1 cellular context compared by ENCODE assay signal in the genomic region with DNA sequence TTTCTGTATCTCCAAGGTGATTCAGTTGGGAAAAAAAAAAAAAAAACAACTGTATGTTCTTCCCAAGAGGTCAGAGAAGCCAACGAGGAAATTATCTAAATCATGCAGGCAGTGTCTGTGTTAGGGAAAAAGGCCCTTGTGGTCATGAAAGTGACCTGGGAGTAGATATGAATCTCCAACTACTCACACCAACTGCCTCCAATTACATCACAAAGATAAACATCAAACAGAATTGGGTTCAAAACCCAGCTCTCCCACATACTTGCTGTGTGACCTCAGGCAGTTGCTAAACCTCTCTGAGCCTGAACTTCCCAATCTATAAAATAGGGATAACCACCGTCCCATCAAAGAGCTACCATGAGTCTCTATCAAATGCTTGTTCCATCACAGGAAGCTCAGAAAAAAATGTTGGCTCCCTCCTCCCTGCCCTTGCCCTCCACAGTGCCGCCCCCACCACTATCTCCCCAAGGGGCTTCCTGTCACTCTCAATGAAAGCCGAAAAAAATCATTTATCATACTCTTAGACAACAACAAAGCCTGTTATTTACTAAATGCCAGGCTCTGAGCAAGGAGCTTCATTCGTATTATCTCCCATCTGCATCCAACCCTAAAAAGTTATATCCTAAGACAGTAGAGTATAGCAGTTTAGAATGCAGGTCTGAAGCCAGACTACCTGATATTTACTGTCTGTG.
TF ChIP-seq lines count a peak whose summit lies in the region.

No MANE protein-coding gene starts in this region.

TF ChIP-seq in K562, 482 proteins besides CTCF, POLR2A, EP300 and RAD21 (continued from another document and continues in another):
- TF ChIP-seq ZNF76 (CRISPR knock-in tag; IDR thresholded peaks at IDR 0.05; ENCODE audit: borderline replicate concordance): no peak
- TF ChIP-seq MTA1 (IDR thresholded peaks at IDR 0.05; ENCODE audit: borderline replicate concordance): no peak
- no peak for TF ChIP-seq ZNF668 (CRISPR knock-in tag; IDR thresholded peaks at IDR 0.05)
- no peak for TF ChIP-seq MXI1 (IDR thresholded peaks at IDR 0.05; ENCODE audit: low read depth, low read length)
- TF ChIP-seq KDM1A (IDR thresholded peaks at IDR 0.05): peak; percentile 81 to 91
- TF ChIP-seq ZNF274 (IDR thresholded peaks at IDR 0.05; ENCODE audit: borderline replicate concordance, low read depth, low read length): no peak
- no peak for TF ChIP-seq SLC30A9 (CRISPR knock-in tag; IDR thresholded peaks at IDR 0.05)
- TF ChIP-seq HLTF (IDR thresholded peaks at IDR 0.05): no peak
- TF ChIP-seq NCOA6 (IDR thresholded peaks at IDR 0.05): no peak
- peak; percentile 95 for TF ChIP-seq SMARCA5 (IDR thresholded peaks at IDR 0.05)
- no peak for TF ChIP-seq MCM3 (IDR thresholded peaks at IDR 0.05)
- TF ChIP-seq MTA2 (IDR thresholded peaks at IDR 0.05; ENCODE audit: low read depth): peak; percentile 43; the same call in 1 of the 2 replicates
- TF ChIP-seq, protein P1, sequence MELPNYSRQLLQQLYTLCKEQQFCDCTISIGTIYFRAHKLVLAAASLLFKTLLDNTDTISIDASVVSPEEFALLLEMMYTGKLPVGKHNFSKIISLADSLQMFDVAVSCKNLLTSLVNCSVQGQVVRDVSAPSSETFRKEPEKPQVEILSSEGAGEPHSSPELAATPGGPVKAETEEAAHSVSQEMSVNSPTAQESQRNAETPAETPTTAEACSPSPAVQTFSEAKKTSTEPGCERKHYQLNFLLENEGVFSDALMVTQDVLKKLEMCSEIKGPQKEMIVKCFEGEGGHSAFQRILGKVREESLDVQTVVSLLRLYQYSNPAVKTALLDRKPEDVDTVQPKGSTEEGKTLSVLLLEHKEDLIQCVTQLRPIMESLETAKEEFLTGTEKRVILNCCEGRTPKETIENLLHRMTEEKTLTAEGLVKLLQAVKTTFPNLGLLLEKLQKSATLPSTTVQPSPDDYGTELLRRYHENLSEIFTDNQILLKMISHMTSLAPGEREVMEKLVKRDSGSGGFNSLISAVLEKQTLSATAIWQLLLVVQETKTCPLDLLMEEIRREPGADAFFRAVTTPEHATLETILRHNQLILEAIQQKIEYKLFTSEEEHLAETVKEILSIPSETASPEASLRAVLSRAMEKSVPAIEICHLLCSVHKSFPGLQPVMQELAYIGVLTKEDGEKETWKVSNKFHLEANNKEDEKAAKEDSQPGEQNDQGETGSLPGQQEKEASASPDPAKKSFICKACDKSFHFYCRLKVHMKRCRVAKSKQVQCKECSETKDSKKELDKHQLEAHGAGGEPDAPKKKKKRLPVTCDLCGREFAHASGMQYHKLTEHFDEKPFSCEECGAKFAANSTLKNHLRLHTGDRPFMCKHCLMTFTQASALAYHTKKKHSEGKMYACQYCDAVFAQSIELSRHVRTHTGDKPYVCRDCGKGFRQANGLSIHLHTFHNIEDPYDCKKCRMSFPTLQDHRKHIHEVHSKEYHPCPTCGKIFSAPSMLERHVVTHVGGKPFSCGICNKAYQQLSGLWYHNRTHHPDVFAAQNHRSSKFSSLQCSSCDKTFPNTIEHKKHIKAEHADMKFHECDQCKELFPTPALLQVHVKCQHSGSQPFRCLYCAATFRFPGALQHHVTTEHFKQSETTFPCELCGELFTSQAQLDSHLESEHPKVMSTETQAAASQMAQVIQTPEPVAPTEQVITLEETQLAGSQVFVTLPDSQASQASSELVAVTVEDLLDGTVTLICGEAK (IDR thresholded peaks at IDR 0.05): no peak
- TF ChIP-seq, protein P1 (CRISPR knock-in tag; IDR thresholded peaks at IDR 0.05): no peak
- no peak for TF ChIP-seq U2AF2 (optimal IDR thresholded peaks at IDR 0.05; ENCODE audit: low read depth, low read length)
- TF ChIP-seq, protein P2, sequence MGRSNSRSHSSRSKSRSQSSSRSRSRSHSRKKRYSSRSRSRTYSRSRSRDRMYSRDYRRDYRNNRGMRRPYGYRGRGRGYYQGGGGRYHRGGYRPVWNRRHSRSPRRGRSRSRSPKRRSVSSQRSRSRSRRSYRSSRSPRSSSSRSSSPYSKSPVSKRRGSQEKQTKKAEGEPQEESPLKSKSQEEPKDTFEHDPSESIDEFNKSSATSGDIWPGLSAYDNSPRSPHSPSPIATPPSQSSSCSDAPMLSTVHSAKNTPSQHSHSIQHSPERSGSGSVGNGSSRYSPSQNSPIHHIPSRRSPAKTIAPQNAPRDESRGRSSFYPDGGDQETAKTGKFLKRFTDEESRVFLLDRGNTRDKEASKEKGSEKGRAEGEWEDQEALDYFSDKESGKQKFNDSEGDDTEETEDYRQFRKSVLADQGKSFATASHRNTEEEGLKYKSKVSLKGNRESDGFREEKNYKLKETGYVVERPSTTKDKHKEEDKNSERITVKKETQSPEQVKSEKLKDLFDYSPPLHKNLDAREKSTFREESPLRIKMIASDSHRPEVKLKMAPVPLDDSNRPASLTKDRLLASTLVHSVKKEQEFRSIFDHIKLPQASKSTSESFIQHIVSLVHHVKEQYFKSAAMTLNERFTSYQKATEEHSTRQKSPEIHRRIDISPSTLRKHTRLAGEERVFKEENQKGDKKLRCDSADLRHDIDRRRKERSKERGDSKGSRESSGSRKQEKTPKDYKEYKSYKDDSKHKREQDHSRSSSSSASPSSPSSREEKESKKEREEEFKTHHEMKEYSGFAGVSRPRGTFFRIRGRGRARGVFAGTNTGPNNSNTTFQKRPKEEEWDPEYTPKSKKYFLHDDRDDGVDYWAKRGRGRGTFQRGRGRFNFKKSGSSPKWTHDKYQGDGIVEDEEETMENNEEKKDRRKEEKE (IDR thresholded peaks at IDR 0.05; ENCODE audit: borderline replicate concordance in 1 of 2, control insufficient read depth in 1 of 2, low read depth in 2 of 2, low read length in 1 of 2): no peak
- TF ChIP-seq, protein P3, sequence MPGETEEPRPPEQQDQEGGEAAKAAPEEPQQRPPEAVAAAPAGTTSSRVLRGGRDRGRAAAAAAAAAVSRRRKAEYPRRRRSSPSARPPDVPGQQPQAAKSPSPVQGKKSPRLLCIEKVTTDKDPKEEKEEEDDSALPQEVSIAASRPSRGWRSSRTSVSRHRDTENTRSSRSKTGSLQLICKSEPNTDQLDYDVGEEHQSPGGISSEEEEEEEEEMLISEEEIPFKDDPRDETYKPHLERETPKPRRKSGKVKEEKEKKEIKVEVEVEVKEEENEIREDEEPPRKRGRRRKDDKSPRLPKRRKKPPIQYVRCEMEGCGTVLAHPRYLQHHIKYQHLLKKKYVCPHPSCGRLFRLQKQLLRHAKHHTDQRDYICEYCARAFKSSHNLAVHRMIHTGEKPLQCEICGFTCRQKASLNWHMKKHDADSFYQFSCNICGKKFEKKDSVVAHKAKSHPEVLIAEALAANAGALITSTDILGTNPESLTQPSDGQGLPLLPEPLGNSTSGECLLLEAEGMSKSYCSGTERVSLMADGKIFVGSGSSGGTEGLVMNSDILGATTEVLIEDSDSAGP (CRISPR knock-in tag; IDR thresholded peaks at IDR 0.05): no peak
- TF ChIP-seq, protein P4, sequence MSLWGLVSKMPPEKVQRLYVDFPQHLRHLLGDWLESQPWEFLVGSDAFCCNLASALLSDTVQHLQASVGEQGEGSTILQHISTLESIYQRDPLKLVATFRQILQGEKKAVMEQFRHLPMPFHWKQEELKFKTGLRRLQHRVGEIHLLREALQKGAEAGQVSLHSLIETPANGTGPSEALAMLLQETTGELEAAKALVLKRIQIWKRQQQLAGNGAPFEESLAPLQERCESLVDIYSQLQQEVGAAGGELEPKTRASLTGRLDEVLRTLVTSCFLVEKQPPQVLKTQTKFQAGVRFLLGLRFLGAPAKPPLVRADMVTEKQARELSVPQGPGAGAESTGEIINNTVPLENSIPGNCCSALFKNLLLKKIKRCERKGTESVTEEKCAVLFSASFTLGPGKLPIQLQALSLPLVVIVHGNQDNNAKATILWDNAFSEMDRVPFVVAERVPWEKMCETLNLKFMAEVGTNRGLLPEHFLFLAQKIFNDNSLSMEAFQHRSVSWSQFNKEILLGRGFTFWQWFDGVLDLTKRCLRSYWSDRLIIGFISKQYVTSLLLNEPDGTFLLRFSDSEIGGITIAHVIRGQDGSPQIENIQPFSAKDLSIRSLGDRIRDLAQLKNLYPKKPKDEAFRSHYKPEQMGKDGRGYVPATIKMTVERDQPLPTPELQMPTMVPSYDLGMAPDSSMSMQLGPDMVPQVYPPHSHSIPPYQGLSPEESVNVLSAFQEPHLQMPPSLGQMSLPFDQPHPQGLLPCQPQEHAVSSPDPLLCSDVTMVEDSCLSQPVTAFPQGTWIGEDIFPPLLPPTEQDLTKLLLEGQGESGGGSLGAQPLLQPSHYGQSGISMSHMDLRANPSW (CRISPR knock-in tag; IDR thresholded peaks at IDR 0.05): no peak
- no peak for TF ChIP-seq RBM14 (IDR thresholded peaks at IDR 0.05; ENCODE audit: borderline replicate concordance, insufficient read depth, low read depth, low read length)
- no peak for TF ChIP-seq PCBP2 (IDR thresholded peaks at IDR 0.05; ENCODE audit: low read depth, low read length, poor library complexity, severe bottlenecking)
- TF ChIP-seq POLR2B (IDR thresholded peaks at IDR 0.05; ENCODE audit: low read depth, partially characterized antibody): no peak
- no peak for TF ChIP-seq SRSF9 (IDR thresholded peaks at IDR 0.05; ENCODE audit: borderline replicate concordance, low read depth, low read length)
- no peak for TF ChIP-seq RUNX1 (IDR thresholded peaks at IDR 0.05; ENCODE audit: low read depth)
- peak; percentile 50; the same call in 1 of the 2 replicates for TF ChIP-seq SP1 (CRISPR knock-in tag; IDR thresholded peaks at IDR 0.05)
- TF ChIP-seq HDAC2 (IDR thresholded peaks at IDR 0.05): peak; percentile 93
- no peak for TF ChIP-seq PYGO2 (tag; IDR thresholded peaks at IDR 0.05)
- TF ChIP-seq POLR3A (IDR thresholded peaks at IDR 0.05; ENCODE audit: borderline replicate concordance, extremely low read depth, insufficient read depth, insufficient read length): no peak
- TF ChIP-seq, protein P5, sequence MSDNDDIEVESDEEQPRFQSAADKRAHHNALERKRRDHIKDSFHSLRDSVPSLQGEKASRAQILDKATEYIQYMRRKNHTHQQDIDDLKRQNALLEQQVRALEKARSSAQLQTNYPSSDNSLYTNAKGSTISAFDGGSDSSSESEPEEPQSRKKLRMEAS (CRISPR knock-in tag; IDR thresholded peaks at IDR 0.05): no peak
- no peak for TF ChIP-seq ASH1L (IDR thresholded peaks at IDR 0.05; ENCODE audit: borderline replicate concordance, low read depth, partially characterized antibody)
- no peak for TF ChIP-seq ZNF830 (CRISPR knock-in tag; IDR thresholded peaks at IDR 0.05)
- no peak for TF ChIP-seq RFX5 (IDR thresholded peaks at IDR 0.05; ENCODE audit: low read depth, low read length)
- TF ChIP-seq, protein P6, sequence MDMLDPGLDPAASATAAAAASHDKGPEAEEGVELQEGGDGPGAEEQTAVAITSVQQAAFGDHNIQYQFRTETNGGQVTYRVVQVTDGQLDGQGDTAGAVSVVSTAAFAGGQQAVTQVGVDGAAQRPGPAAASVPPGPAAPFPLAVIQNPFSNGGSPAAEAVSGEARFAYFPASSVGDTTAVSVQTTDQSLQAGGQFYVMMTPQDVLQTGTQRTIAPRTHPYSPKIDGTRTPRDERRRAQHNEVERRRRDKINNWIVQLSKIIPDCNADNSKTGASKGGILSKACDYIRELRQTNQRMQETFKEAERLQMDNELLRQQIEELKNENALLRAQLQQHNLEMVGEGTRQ (CRISPR knock-in tag; IDR thresholded peaks at IDR 0.05): no peak
- TF ChIP-seq SIN3B (IDR thresholded peaks at IDR 0.05; ENCODE audit: low read depth): no peak
- TF ChIP-seq CC2D1A (IDR thresholded peaks at IDR 0.05): no peak
- TF ChIP-seq HNRNPH1 (optimal IDR thresholded peaks at IDR 0.05; ENCODE audit: low read depth, low read length): no peak
- no peak for TF ChIP-seq ZFPM2 (CRISPR knock-in tag; IDR thresholded peaks at IDR 0.05)
- no peak for TF ChIP-seq CAMTA2 (CRISPR knock-in tag; conservative IDR thresholded peaks at IDR 0.05)
- TF ChIP-seq, protein P7, sequence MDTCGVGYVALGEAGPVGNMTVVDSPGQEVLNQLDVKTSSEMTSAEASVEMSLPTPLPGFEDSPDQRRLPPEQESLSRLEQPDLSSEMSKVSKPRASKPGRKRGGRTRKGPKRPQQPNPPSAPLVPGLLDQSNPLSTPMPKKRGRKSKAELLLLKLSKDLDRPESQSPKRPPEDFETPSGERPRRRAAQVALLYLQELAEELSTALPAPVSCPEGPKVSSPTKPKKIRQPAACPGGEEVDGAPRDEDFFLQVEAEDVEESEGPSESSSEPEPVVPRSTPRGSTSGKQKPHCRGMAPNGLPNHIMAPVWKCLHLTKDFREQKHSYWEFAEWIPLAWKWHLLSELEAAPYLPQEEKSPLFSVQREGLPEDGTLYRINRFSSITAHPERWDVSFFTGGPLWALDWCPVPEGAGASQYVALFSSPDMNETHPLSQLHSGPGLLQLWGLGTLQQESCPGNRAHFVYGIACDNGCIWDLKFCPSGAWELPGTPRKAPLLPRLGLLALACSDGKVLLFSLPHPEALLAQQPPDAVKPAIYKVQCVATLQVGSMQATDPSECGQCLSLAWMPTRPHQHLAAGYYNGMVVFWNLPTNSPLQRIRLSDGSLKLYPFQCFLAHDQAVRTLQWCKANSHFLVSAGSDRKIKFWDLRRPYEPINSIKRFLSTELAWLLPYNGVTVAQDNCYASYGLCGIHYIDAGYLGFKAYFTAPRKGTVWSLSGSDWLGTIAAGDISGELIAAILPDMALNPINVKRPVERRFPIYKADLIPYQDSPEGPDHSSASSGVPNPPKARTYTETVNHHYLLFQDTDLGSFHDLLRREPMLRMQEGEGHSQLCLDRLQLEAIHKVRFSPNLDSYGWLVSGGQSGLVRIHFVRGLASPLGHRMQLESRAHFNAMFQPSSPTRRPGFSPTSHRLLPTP (IDR thresholded peaks at IDR 0.05; ENCODE audit: borderline replicate concordance, extremely low read depth, insufficient read length): peak; percentile 46
- TF ChIP-seq ZNF12 (CRISPR knock-in tag; IDR thresholded peaks at IDR 0.05): no peak
- no peak for TF ChIP-seq FUS (optimal IDR thresholded peaks at IDR 0.05; ENCODE audit: low read depth, low read length)
- TF ChIP-seq PHF8 (IDR thresholded peaks at IDR 0.05; ENCODE audit: borderline replicate concordance, low read length): no peak
- TF ChIP-seq NR3C1 (CRISPR knock-in tag; IDR thresholded peaks at IDR 0.05): no peak
